In the genomic region with DNA sequence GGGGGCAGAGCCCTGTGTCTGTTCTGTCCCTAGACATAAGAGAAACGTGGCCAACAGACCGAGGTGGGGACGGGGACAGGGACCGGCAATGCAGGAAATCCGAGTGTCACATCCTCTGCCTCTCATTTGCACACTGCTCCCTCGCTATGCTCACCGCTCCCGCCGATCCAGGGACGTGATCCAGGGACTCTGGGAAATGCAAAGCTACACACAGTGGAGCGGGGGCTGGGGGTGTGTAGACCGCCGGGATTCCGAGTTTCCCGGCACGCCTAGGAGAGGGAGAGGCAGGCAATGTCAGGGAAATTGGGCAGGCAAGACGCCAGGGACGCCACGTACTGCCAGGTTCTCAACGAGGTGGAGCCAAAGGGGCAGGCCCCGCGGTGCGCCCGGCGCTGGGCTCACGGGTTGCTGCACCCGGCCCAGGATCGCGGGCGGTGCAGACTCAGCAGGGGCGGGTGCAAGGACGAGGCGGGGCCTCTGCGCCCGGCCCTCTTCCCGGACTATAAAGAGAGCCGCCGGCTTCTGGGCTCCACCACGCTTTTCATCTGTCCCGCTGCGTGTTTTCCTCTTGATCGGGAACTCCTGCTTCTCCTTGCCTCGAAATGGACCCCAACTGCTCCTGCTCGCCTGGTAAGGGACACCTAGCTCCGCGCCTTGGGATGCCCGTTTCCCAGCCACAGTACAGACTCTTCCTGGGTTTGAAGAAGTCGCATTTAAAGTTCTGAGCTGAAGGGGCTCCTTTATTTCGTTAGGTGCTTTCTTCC, we compare ENCODE assay signal across 8 cellular contexts. TPM values are rescaled to one million over a fixed set of nuclear protein-coding genes. Genes with fewer than 3 reads are reported as not detected.
A peak's percentile ranks its signal among the peaks of the same experiment; 100 is the strongest.
DNase-seq lines count a peak whose midpoint lies in the region; ATAC-seq and TF ChIP-seq lines count a peak whose summit lies in the region.

A gene (plus strand): TSS at position 532 of the 764 bp plus-strand sequence. CDS start 71 bp downstream, at position 603.

- ATAC-seq in GM19035 (IDR thresholded peaks at IDR 0.05; ENCODE audit: unreplicated experiment) = peak; percentile 99
- peak; percentile 98 for ATAC-seq in HG03342 (IDR thresholded peaks at IDR 0.05; ENCODE audit: unreplicated experiment)

- H3K4me1 Mint-ChIP-seq in chondrocyte (ENCODE audit: low read depth) = peaks cover 30% of the 10 kb centered on the region

- no peaks in the 10 kb centered on the region for H3K27me3 Mint-ChIP-seq in chondrocyte (ENCODE audit: low read depth)

- H3K27ac Mint-ChIP-seq in chondrocyte (ENCODE audit: unreplicated experiment) = peak within 1 kb of the TSS; percentile 76

- peaks cover 9% of the 10 kb centered on the region for H3K9me3 Mint-ChIP-seq in chondrocyte (ENCODE audit: low read depth)

- H3K27ac ChIP-seq in layer of hippocampus (ENCODE audit: low read depth, low read length) = peak within 1 kb of the TSS; percentile 73

- peaks cover 5% of the 10 kb centered on the region for H3K36me3 Mint-ChIP-seq in chondrocyte (ENCODE audit: low read depth)

- TF ChIP-seq CTCF in chondrocyte (IDR thresholded peaks at IDR 0.05) = no peak

- peak; percentile 98 for DNase-seq in AG20443 (ENCODE audit: low spot score)
- peak; percentile 83 for DNase-seq in NCI-H460 (ENCODE audit: extremely low read depth, low read depth)
- peak; percentile 84 for DNase-seq in activated CD4-positive, alpha-beta T cell treated with anti-CD3 and anti-CD28 coated beads for 24 hours (ENCODE audit: low read depth in 2 of 2)
- DNase-seq in chondrocyte (ENCODE audit: low spot score) = no peak
- peak; percentile 76 to 87 for DNase-seq in stimulated activated CD4-positive, alpha-beta T cell treated with anti-CD3 and anti-CD28 coated beads, Interleukin-1b, Interleukin-23, amount 100 ng/mL, for 4 hours (ENCODE audit: low read depth in 2 of 2)

- H3K4me3 Mint-ChIP-seq in chondrocyte (ENCODE audit: unreplicated experiment) = peak within 1 kb of the TSS; percentile 85

- H3K27me3 ChIP-seq in layer of hippocampus (ENCODE audit: control insufficient read depth, insufficient read depth, low read length) = no peaks in the 10 kb centered on the region

RNA-seq across cellular contexts. Expression of the gene that starts here (rescaled TPM):
- 5.6 and 11.3 TPM in 2 replicates for total RNA-seq in NCI-H460 (2014; rRNA removed; shearing (Covaris generic))
- polyA plus RNA-seq in NCI-H460 (2014; cell fraction: nucleus; rRNA removed) = 0.65 TPM in 1 of 2 replicates, not detected in the other
- total RNA-seq in chondrocyte = 36.6 to 136 TPM (median 44.7 TPM) in 3 replicates
